In the genomic region with DNA sequence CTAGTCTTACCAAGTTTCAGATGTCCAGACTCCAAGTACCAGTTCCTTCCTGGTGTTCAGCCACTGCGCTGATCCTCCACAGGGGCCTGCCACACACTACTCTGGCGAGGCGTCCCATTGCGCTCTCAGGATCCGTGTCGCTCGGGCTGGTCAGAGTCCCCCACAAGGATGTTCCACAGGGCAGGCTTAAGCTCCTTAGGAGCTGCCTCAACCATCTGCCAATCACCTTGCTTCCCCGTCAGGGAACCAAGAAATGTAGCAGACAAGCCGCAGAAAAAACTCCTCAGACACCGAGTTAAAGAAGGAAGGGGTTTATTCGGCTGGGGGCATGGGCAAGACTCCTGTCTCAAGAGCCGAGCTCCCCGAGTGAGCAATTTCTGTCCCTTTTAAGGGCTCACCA, we compare ENCODE assay signal across 13 cellular contexts. TPM values are rescaled to one million over a fixed set of nuclear protein-coding genes. Genes with fewer than 3 reads are reported as not detected.
"Had no signal": no experiment of that assay in that cellular context is flagged by ENCODE, and none has a peak within 500 bp of the region (broad histone marks: within the 10 kb centered on the region; RNA-seq: fewer than 3 reads in every experiment).

No MANE protein-coding gene starts in this region.

- DNase-seq: activated naive CD4-positive, alpha-beta T cell treated with anti-CD3 and anti-CD28 coated beads, Interleukin-2, amount 50 U/mL, for 16 hours; activated T-cell treated with anti-CD3 and anti-CD28 coated beads for 4 hours; left colon; lower lobe of right lung; pancreas; spleen; stimulated activated naive CD8-positive, alpha-beta T cell treated with anti-CD3 and anti-CD28 coated beads, Interleukin-15, amount 100 ng/mL, for 72 hours; testis; upper lobe of left lung had no signal

- H3K27me3 Mint-ChIP-seq: stimulated activated naive CD8-positive, alpha-beta T cell treated with anti-CD3 and anti-CD28 coated beads, Interleukin-15, amount 100 ng/mL, for 72 hours had no signal

- H3K27ac Mint-ChIP-seq: T-helper 1 cell treated with Interleukin-12 subunit alpha and Interleukin-12 subunit beta and Interleukin-4 antibody, amounts not matched to agents 30 μg/mL and 1 μg/mL, for 36 hours had no signal

- H3K4me3 Mint-ChIP-seq: stimulated activated naive CD8-positive, alpha-beta T cell treated with anti-CD3 and anti-CD28 coated beads, Interleukin-15, amount 100 ng/mL, for 72 hours had no signal

- ATAC-seq: left colon; lower lobe of right lung; pancreas; sciatic nerve; stimulated activated naive CD8-positive, alpha-beta T cell treated with anti-CD3 and anti-CD28 coated beads, Interleukin-15, amount 100 ng/mL, for 72 hours had no signal

RNA-seq across cellular contexts. Expression of gene OR2T8, which starts 14.9 kb away (rescaled TPM):
- polyA plus RNA-seq: cardiac muscle cell, esophagus, pancreas had no signal

RNA-seq across cellular contexts. Expression of gene OR2AJ1, which starts 19.5 kb away (rescaled TPM):
- polyA plus RNA-seq: cardiac muscle cell, esophagus, pancreas had no signal

RNA-seq across cellular contexts. Expression of gene OR2L8, which starts 43.5 kb away (rescaled TPM):
- polyA plus RNA-seq: cardiac muscle cell, esophagus, pancreas, spleen had no signal
